In the genomic region with DNA sequence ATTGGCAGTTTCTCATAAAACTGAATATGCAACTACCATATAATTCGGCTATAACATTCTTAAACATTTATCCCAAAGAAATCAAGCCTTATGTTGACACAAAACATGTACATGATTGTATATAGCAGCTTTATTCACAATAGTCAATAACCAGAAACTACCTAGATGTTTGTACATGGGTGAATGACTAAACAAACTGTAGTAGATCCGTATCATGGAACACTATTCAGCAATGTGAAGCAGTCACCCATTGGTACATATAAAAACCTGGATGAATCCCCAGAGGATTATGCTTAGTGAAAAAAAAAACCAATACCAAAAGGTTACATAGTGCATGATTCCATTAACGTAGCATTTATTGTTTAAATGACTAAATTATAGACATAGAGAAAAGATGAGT, we compare ENCODE assay signal across 28 cellular contexts.
"Had no signal": no experiment of that assay in that cellular context is flagged by ENCODE, and none has a peak within 500 bp of the region (broad histone marks: within the 10 kb centered on the region; RNA-seq: fewer than 3 reads in every experiment).

No MANE protein-coding gene starts in this region.

- H3K36me3 Mint-ChIP-seq: stimulated activated effector memory CD8-positive, alpha-beta T cell treated with anti-CD3 and anti-CD28 coated beads, Interleukin-12 subunit alpha, Interleukin-12 subunit beta, amount 100 ng/mL, for 72 hours; stimulated activated memory B cell treated with anti-CD40 and anti-IgM and Interleukin-4, amounts not matched to agents 10 μg/mL and 1 μg/mL and 100 μg/mL, for 72 hours; stimulated activated naive B cell treated with anti-CD40 and anti-IgM and Interleukin-4, amounts not matched to agents 10 μg/mL and 1 μg/mL and 100 μg/mL, for 72 hours; type B pancreatic cell had no signal

- H3K4me1 Mint-ChIP-seq: stimulated activated effector memory CD8-positive, alpha-beta T cell treated with anti-CD3 and anti-CD28 coated beads, Interleukin-12 subunit alpha, Interleukin-12 subunit beta, amount 100 ng/mL, for 72 hours; stimulated activated memory B cell treated with anti-CD40 and anti-IgM and Interleukin-4, amounts not matched to agents 10 μg/mL and 1 μg/mL and 100 μg/mL, for 72 hours; stimulated activated naive B cell treated with anti-CD40 and anti-IgM and Interleukin-4, amounts not matched to agents 10 μg/mL and 1 μg/mL and 100 μg/mL, for 72 hours; stimulated activated naive CD8-positive, alpha-beta T cell treated with anti-CD3 and anti-CD28 coated beads, Interleukin-15, amount 100 ng/mL, for 72 hours had no signal

- H3K27ac Mint-ChIP-seq: stimulated activated effector memory CD8-positive, alpha-beta T cell treated with anti-CD3 and anti-CD28 coated beads, Interleukin-12 subunit alpha, Interleukin-12 subunit beta, amount 100 ng/mL, for 72 hours; stimulated activated memory B cell treated with anti-CD40 and anti-IgM and Interleukin-4, amounts not matched to agents 10 μg/mL and 1 μg/mL and 100 μg/mL, for 72 hours; stimulated activated naive B cell treated with anti-CD40 and anti-IgM and Interleukin-4, amounts not matched to agents 10 μg/mL and 1 μg/mL and 100 μg/mL, for 72 hours; stimulated activated naive CD8-positive, alpha-beta T cell treated with anti-CD3 and anti-CD28 coated beads, Interleukin-15, amount 100 ng/mL, for 72 hours; stimulated activated naive CD8-positive, alpha-beta T cell treated with anti-CD3 and anti-CD28 coated beads, Interleukin-15, Interleukin-2, amounts not matched to agents 100 ng/mL and 50 ng/mL, for 24 hours; type B pancreatic cell had no signal

- H3K27me3 ChIP-seq: stomach, suprapubic skin, testis, thyroid gland, tibial nerve, transverse colon, upper lobe of left lung, upper lobe of right lung, uterus, vagina had no signal

- H3K4me1 ChIP-seq: stomach, suprapubic skin, testis, thyroid gland, tibial artery, tibial nerve, transverse colon, upper lobe of left lung, upper lobe of right lung, uterus, vagina had no signal

- H3K4me3 Mint-ChIP-seq: stimulated activated effector memory CD8-positive, alpha-beta T cell treated with anti-CD3 and anti-CD28 coated beads, Interleukin-12 subunit alpha, Interleukin-12 subunit beta, amount 100 ng/mL, for 72 hours; stimulated activated memory B cell treated with anti-CD40 and anti-IgM and Interleukin-4, amounts not matched to agents 10 μg/mL and 1 μg/mL and 100 μg/mL, for 72 hours; stimulated activated naive B cell treated with anti-CD40 and anti-IgM and Interleukin-4, amounts not matched to agents 10 μg/mL and 1 μg/mL and 100 μg/mL, for 72 hours; stimulated activated naive CD8-positive, alpha-beta T cell treated with anti-CD3 and anti-CD28 coated beads, Interleukin-15, amount 100 ng/mL, for 72 hours; stimulated activated naive CD8-positive, alpha-beta T cell treated with anti-CD3 and anti-CD28 coated beads, Interleukin-15, Interleukin-2, amounts not matched to agents 100 ng/mL and 50 ng/mL, for 24 hours; type B pancreatic cell had no signal

- ATAC-seq: stimulated activated effector memory CD8-positive, alpha-beta T cell treated with anti-CD3 and anti-CD28 coated beads, Interleukin-12 subunit alpha, Interleukin-12 subunit beta, amount 100 ng/mL, for 72 hours; stimulated activated memory B cell treated with anti-CD40 and anti-IgM and Interleukin-4, amounts not matched to agents 10 μg/mL and 1 μg/mL and 100 μg/mL, for 72 hours; stimulated activated naive B cell treated with anti-CD40 and anti-IgM and Interleukin-4, amounts not matched to agents 10 μg/mL and 1 μg/mL and 100 μg/mL, for 72 hours; stimulated activated naive CD8-positive, alpha-beta T cell treated with anti-CD3 and anti-CD28 coated beads, Interleukin-15, amount 100 ng/mL, for 72 hours; stimulated activated naive CD8-positive, alpha-beta T cell treated with anti-CD3 and anti-CD28 coated beads, Interleukin-15, Interleukin-2, amounts not matched to agents 100 U/mL and 50 U/mL, for 24 hours; upper lobe of right lung had no signal

- H3K27me3 Mint-ChIP-seq: stimulated activated memory B cell treated with anti-CD40 and anti-IgM and Interleukin-4, amounts not matched to agents 10 μg/mL and 1 μg/mL and 100 μg/mL, for 72 hours; stimulated activated naive B cell treated with anti-CD40 and anti-IgM and Interleukin-4, amounts not matched to agents 10 μg/mL and 1 μg/mL and 100 μg/mL, for 72 hours; stimulated activated naive CD8-positive, alpha-beta T cell treated with anti-CD3 and anti-CD28 coated beads, Interleukin-15, amount 100 ng/mL, for 72 hours; stimulated activated naive CD8-positive, alpha-beta T cell treated with anti-CD3 and anti-CD28 coated beads, Interleukin-15, Interleukin-2, amounts not matched to agents 100 ng/mL and 50 ng/mL, for 24 hours; type B pancreatic cell had no signal

- DNase-seq: stimulated activated CD4-positive, alpha-beta T cell treated with anti-CD3 and anti-CD28 coated beads, Interleukin-4, amount 100 ng/mL, for 1 hour; stimulated activated CD4-positive, alpha-beta T cell treated with anti-CD3 and anti-CD28 coated beads, Interleukin-4, amount 100 ng/mL, for 24 hours; stimulated activated CD4-positive, alpha-beta T cell treated with anti-CD3 and anti-CD28 coated beads, Interleukin-4, amount 100 ng/mL, for 4 hours; stimulated activated CD8-positive, alpha-beta memory T cell treated with anti-CD3 and anti-CD28 coated beads, Interleukin-4, amount 100 ng/mL, for 48 hours; stimulated activated naive B cell treated with anti-CD40 and anti-IgM and Interleukin-4, amounts not matched to agents 10 μg/mL and 1 μg/mL and 100 μg/mL, for 72 hours; stimulated activated naive CD4-positive, alpha-beta T cell; stimulated activated naive CD4-positive, alpha-beta T cell treated with Interleukin-2 at 50 U/mL for 16 hours; stimulated activated naive CD8-positive, alpha-beta T cell treated with anti-CD3 and anti-CD28 coated beads, Interleukin-15, amount 100 ng/mL, for 72 hours; stimulated activated naive CD8-positive, alpha-beta T cell treated with anti-CD3 and anti-CD28 coated beads, Interleukin-15, Interleukin-2, amounts not matched to agents 100 U/mL and 50 U/mL, for 24 hours; stomach; substantia nigra; testis; thyroid gland; tibial artery; transverse colon; trophoblast cell; upper lobe of left lung; upper lobe of right lung; uterus had no signal

- H3K9me3 ChIP-seq: stomach, suprapubic skin, testis, thoracic aorta, thyroid gland, tibial artery, tibial nerve, transverse colon, upper lobe of left lung, upper lobe of right lung, uterus, vagina had no signal

- H3K27ac ChIP-seq: stomach, suprapubic skin, testis, thoracic aorta, thyroid gland, tibial artery, tibial nerve, transverse colon, upper lobe of left lung, upper lobe of right lung, uterus, vagina had no signal

- H3K36me3 ChIP-seq: stomach, suprapubic skin, thoracic aorta, thyroid gland, tibial artery, tibial nerve, transverse colon, upper lobe of left lung, upper lobe of right lung, uterus, vagina had no signal

- H3K9me3 Mint-ChIP-seq: stimulated activated memory B cell treated with anti-CD40 and anti-IgM and Interleukin-4, amounts not matched to agents 10 μg/mL and 1 μg/mL and 100 μg/mL, for 72 hours; type B pancreatic cell had no signal

- FAIRE-seq: urothelium cell line had no signal

- H3K4me3 ChIP-seq: stomach, suprapubic skin, testis, thoracic aorta, thyroid gland, tibial artery, tibial nerve, transverse colon, upper lobe of left lung, upper lobe of right lung, uterus, vagina had no signal
